Comparison of ENCODE assay signal across 10 cellular contexts in the genomic region with DNA sequence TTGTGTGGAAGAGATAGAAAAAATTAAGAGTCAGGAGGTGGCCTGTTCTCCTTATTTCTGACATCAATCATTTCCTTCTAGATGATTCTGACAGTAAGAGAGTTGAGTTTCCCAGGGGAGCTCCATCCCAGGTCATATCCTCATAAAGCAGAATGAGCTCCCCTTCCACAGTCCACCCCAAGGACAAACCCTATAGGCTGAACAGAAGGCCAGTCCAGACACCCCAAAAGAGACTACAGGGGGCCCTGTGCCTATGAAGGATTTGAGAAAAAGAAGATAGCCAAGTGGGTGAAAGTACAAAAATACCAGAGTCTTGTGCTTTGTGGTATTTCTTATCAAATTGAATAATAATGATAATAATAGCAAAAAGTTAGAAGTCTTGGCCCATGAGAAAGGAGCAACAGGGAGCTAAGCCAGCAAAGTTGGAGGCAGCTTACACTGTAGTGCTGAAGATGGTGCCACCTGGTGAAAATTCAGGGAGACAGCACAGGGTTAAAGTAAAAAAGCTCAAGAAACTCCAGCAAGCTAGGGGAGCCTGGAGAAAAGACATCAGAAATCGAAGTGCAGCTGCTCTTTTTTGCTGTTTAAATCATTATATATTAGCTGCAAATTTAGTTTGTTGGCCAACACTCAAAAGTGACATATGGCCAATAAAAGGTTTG. TPM values are rescaled to one million over a fixed set of nuclear protein-coding genes. Genes with fewer than 3 reads are reported as not detected.
DNase-seq lines count a peak whose midpoint lies in the region; ATAC-seq, FAIRE-seq and TF ChIP-seq lines count a peak whose summit lies in the region.
"Had no signal": no experiment of that assay in that cellular context is flagged by ENCODE, and none has a peak within 500 bp of the region (broad histone marks: within the 10 kb centered on the region; RNA-seq: fewer than 3 reads in every experiment).

No MANE protein-coding gene starts in this region.

- POLR2A ChIA-PET in GM12878 (lab: Charles Lee), result no interaction called here

- CTCF ChIA-PET in GM12878 (lab: Yijun Ruan, JAX), result interaction anchor here (0.6 to 3.1 kb wide), 18 partner anchors 8 to 894 kb away, joined by 3 to 18 read pairs (median 4); a partner anchor contains a TSS

- H3K4me2 ChIP-seq in GM12878 (ENCODE audit: control insufficient read depth, insufficient read depth) (no peak overlapping the region), neural progenitor cell (no peak overlapping the region)

- no TSS peak for BruUV-seq in GM12878 (replicated peaks; lab: Mats Ljungman, UMichigan)

- no peaks in the 10 kb centered on the region for H3K36me3 Mint-ChIP-seq in neural progenitor cell

- peak; percentile 41 to 53 for DNase-seq in SHP77 (lab: John Stamatoyannopoulos, UW)
- no peak for DNase-seq in SHP77 treated with DMSO at 0.1 percent for 48 hours (lab: John Stamatoyannopoulos, UW)
- peak; percentile 40 for DNase-seq in NCI-H1092 treated with DMSO at 0.1 percent for 48 hours (lab: John Stamatoyannopoulos, UW)
- DNase-seq in GM12878 (ENCODE audit: low read depth, low spot score), result no peak
- DNase-seq in neural progenitor cell (ENCODE audit: low spot score), result peak; percentile 68
- DNase-seq in aorta, result no peak
- no peak for DNase-seq in amniotic stem cell (lab: John Stamatoyannopoulos, UW)
- DNase-seq in NOMO-1 treated with DMSO at 0.1 percent for 48 hours (lab: John Stamatoyannopoulos, UW; ENCODE audit: unreplicated experiment), result no peak

- no peak overlapping the region for H3K27ac ChIP-seq in GM12878 (ENCODE audit: control insufficient read depth, insufficient read depth)
- no peak overlapping the region for H3K27ac ChIP-seq in neural progenitor cell
- no peak overlapping the region for H3K27ac ChIP-seq in aorta (ENCODE audit: low read depth in 1 of 2, low read length in 2 of 2)

- no peak for FAIRE-seq in GM12878 (lab: Jason Lieb, UNC)

- H3K4me1 ChIP-seq in GM12878 (ENCODE audit: control insufficient read depth, insufficient read depth, low read length) (no peaks in the 10 kb centered on the region), neural progenitor cell (no peaks in the 10 kb centered on the region), aorta (ENCODE audit: control insufficient read depth in 1 of 2, insufficient read depth in 2 of 2, low read length in 2 of 2) (no peaks in the 10 kb centered on the region)
- H3K4me1 ChIP-seq: Caco-2 had no signal

- in situ Hi-C loops in GM12878 (cut with MboI), result loop anchor here (10.0 kb wide), 1 partner anchor 890 kb away; no protein-coding TSS in a partner anchor

- H3K36me3 ChIP-seq in GM12878 (ENCODE audit: control insufficient read depth in 2 of 2, insufficient read depth in 2 of 2, low read length in 1 of 2) (no peaks in the 10 kb centered on the region), neural progenitor cell (no peaks in the 10 kb centered on the region), aorta (ENCODE audit: control insufficient read depth in 1 of 2, insufficient read depth in 2 of 2, low read length in 1 of 2) (no peaks in the 10 kb centered on the region)

- H3K4me3 ChIP-seq in GM12878 (no peak overlapping the region), neural progenitor cell (no peak overlapping the region), aorta (ENCODE audit: low read length in 2 of 2) (no peak overlapping the region)

- intact Hi-C loops in GM12878 (cut with micrococcal nuclease; ENCODE audit: unreplicated experiment), result loop anchor here (5.0 to 10.0 kb wide), 3 partner anchors 98 to 890 kb away; no protein-coding TSS in a partner anchor
- intact Hi-C loops in aorta (cut with DNase I), result no loop called here

- 0% methylated on average over 1 of the region's 1 CpG for WGBS in GM12878 (ENCODE audit: insufficient coverage, insufficient replicate concordance, low lambda C conversion rate, missing lambda C conversion rate)
- WGBS in aorta, 2 donors, result 33 to 52% methylated on average over 1 of the region's 1 CpG

- RAD21 ChIA-PET in GM12878 (lab: Charles Lee; ENCODE audit: unreplicated experiment), result interaction anchor here (0.7 to 2.1 kb wide), 9 partner anchors 20 to 890 kb away, joined by 3 to 13 read pairs (median 3); no protein-coding TSS in a partner anchor

- no peak overlapping the region for H3K4me3 Mint-ChIP-seq in neural progenitor cell

- SMC1A ChIA-PET in GM12878 (lab: Charles Lee; ENCODE audit: uncharacterized antibody, unreplicated experiment), result interaction anchor here (0.5 to 1.5 kb wide), 7 partner anchors 28 to 889 kb away, joined by 3 to 10 read pairs (median 6); no protein-coding TSS in a partner anchor

- H3K4me1 Mint-ChIP-seq in neural progenitor cell, result peaks cover 11% of the 10 kb centered on the region

- H3K27me3 ChIP-seq in GM12878 (replicated peaks in 1 of 2; ENCODE audit: control insufficient read depth in 2 of 2, insufficient read depth in 2 of 2, low read length in 1 of 2) (no peaks in the 10 kb centered on the region), neural progenitor cell (no peaks in the 10 kb centered on the region), aorta (ENCODE audit: control insufficient read depth in 1 of 2, insufficient read depth in 2 of 2, low read length in 1 of 2) (no peaks in the 10 kb centered on the region)

- no peaks in the 10 kb centered on the region for H3F3A ChIP-seq in neural progenitor cell (ENCODE audit: low read depth)

- H3K27ac Mint-ChIP-seq in neural progenitor cell, result no peak overlapping the region

- peaks cover 3% of the 10 kb centered on the region for H3K27me3 Mint-ChIP-seq in neural progenitor cell (ENCODE audit: insufficient read depth, low read depth)

- H4K20me1 ChIP-seq in GM12878 (ENCODE audit: control insufficient read depth, insufficient read depth), result no peaks in the 10 kb centered on the region
- H4K20me1 ChIP-seq in neural progenitor cell (ENCODE audit: low read depth), result no peaks in the 10 kb centered on the region

- H3K9me3 ChIP-seq in GM12878 (replicated peaks; ENCODE audit: control insufficient read depth, insufficient read depth, low read length), result no peaks in the 10 kb centered on the region
- H3K9me3 ChIP-seq in neural progenitor cell (ENCODE audit: low read depth), result no peaks in the 10 kb centered on the region
- H3K9me3 ChIP-seq in aorta (ENCODE audit: control insufficient read depth, low read length), result no peaks in the 10 kb centered on the region
- H3K9me3 ChIP-seq: Caco-2 had no signal

- ATAC-seq in GM12878 (peak; percentile 72), aorta (ENCODE audit: low FRiP score) (no peak)

- H3K9ac ChIP-seq in GM12878 (ENCODE audit: control insufficient read depth, insufficient read depth, low read length) (no peak overlapping the region), neural progenitor cell (no peak overlapping the region)

- TF ChIP-seq RAD21 in GM12878 (IDR thresholded peaks at IDR 0.05; ENCODE audit: insufficient read depth, low read depth, low read length), result peak; percentile 59

- peak; percentile 44 to 52 (median 50) for TF ChIP-seq CTCF in GM12878 (IDR thresholded peaks at IDR 0.05 in 2 of 3, conservative IDR thresholded peaks at IDR 0.05 in 1 of 3; ENCODE audit: control insufficient read depth in 2 of 3, extremely low read depth in 1 of 3, insufficient read depth in 1 of 3, low read depth in 3 of 3, low read length in 3 of 3)
- peak; percentile 71 for TF ChIP-seq CTCF in neural progenitor cell (IDR thresholded peaks at IDR 0.05)

- H2AFZ ChIP-seq in GM12878 (ENCODE audit: control insufficient read depth, low read depth, low read length), result no peak overlapping the region
- H2AFZ ChIP-seq in neural progenitor cell (replicated peaks), result peak overlapping the region; percentile 44

- H3K79me2 ChIP-seq in GM12878 (ENCODE audit: control insufficient read depth, insufficient read depth, low read length) (no peaks in the 10 kb centered on the region), neural progenitor cell (ENCODE audit: low read depth) (no peaks in the 10 kb centered on the region)

- peaks cover 13% of the 10 kb centered on the region for H3K9me3 Mint-ChIP-seq in neural progenitor cell

- TF ChIP-seq EP300 in GM12878 (IDR thresholded peaks at IDR 0.05; ENCODE audit: borderline replicate concordance in 1 of 2, control insufficient read depth in 1 of 2, low read depth in 2 of 2, low read length in 2 of 2), result no peak

- TF ChIP-seq POLR2A in GM12878 (IDR thresholded peaks at IDR 0.05; ENCODE audit: low read depth, low read length), result no peak

TF ChIP-seq in GM12878, 131 proteins besides CTCF, POLR2A, EP300 and RAD21 (continues in another document):
- TF ChIP-seq IKZF1 (conservative IDR thresholded peaks at IDR 0.05) (no peak), SMC3 (IDR thresholded peaks at IDR 0.05; ENCODE audit: borderline replicate concordance, low read length) (peak; percentile 64), HDAC2 (IDR thresholded peaks at IDR 0.05) (no peak), PAX8 (IDR thresholded peaks at IDR 0.05) (no peak), JUNB (IDR thresholded peaks at IDR 0.05) (no peak)
- TF ChIP-seq, protein P1, sequence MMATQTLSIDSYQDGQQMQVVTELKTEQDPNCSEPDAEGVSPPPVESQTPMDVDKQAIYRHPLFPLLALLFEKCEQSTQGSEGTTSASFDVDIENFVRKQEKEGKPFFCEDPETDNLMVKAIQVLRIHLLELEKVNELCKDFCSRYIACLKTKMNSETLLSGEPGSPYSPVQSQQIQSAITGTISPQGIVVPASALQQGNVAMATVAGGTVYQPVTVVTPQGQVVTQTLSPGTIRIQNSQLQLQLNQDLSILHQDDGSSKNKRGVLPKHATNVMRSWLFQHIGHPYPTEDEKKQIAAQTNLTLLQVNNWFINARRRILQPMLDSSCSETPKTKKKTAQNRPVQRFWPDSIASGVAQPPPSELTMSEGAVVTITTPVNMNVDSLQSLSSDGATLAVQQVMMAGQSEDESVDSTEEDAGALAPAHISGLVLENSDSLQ (IDR thresholded peaks at IDR 0.05), result no peak

RNA-seq across cellular contexts. Expression of a gene that starts 35.9 kb away (rescaled TPM):
- not detected in 2 replicates for total RNA-seq in GM12878 (2013; cell fraction: nucleolus; rRNA removed)
- total RNA-seq in GM12878 (2014; rRNA removed) (not detected in 2 replicates), GM12878 (2014; rRNA removed; fragmentation: Illumina TruSeq; extraction: Trizol) (not detected in 2 replicates), GM12878 (2021) (not detected in 2 replicates), neural progenitor cell (ENCODE audit: low replicate concordance) (0.65 TPM in 1 of 2 replicates, not detected in the other), aorta (not detected)
- not detected for polyA plus RNA-seq in GM12878 (2011; ENCODE audit: low read depth)
- polyA plus RNA-seq in GM12878 (2011; rRNA removed) (0.04 TPM in 1 of 2 replicates, not detected in the other), GM12878 (2014; fragmentation: Illumina TruSeq; extraction: Trizol) (not detected in 2 replicates), GM12878 (2014; fragmentation: Nextera tagmentation; extraction: Ambion mirVana) (not detected), GM12878 (2014; rRNA removed) (not detected in 2 replicates), GM12878 (2016; fragmentation: Nextera tagmentation; extraction: Ambion mirVana) (not detected), aorta (under 1 TPM in 1 of 2 donors, not detected in 1; 0.41 TPM)
- polyA plus RNA-seq in GM12878 (2011; cell fraction: cytosol; rRNA removed), result not detected in 2 replicates
- polyA plus RNA-seq in GM12878 (2011; cell fraction: nucleus; rRNA removed), result not detected in 2 replicates
- polyA plus RNA-seq in GM12878 (2012), result not detected in 2 replicates
- not detected in 2 replicates for polyA minus RNA-seq in GM12878 (2011; rRNA and poly(A)+ RNA removed)
- not detected in 2 replicates for polyA minus RNA-seq in GM12878 (2011; cell fraction: cytosol; rRNA and poly(A)+ RNA removed)
- not detected in 2 replicates for polyA minus RNA-seq in GM12878 (2011; cell fraction: nucleus; rRNA and poly(A)+ RNA removed)
- total RNA-seq: Caco-2, skeletal muscle tissue had no signal

Comparison
In these comparisons a context has a peak if more than half of its experiments do, and no peak if none do; other contexts are left out.
1. DNase-seq: peak in SHP77 (2 of 2), NCI-H1092 treated with DMSO at 0.1 percent for 48 hours (single experiment) and neural progenitor cell (single experiment); none in SHP77 treated with DMSO at 0.1 percent for 48 hours (single experiment), GM12878 (single experiment), aorta (0 of 2), amniotic stem cell (single experiment) and NOMO-1 treated with DMSO at 0.1 percent for 48 hours (single experiment).